In genomic region chr13:108304170-108305068, GRCh38 we compare ENCODE assay signal across 2 cellular contexts.
TF ChIP-seq lines count a peak whose summit lies in the region.

No MANE protein-coding gene starts in this region.

TF ChIP-seq in K562, 482 proteins besides CTCF, POLR2A, EP300 and RAD21:
- TF ChIP-seq ZBTB33 (CRISPR knock-in tag; IDR thresholded peaks at IDR 0.05): no peak
- TF ChIP-seq, protein P1, sequence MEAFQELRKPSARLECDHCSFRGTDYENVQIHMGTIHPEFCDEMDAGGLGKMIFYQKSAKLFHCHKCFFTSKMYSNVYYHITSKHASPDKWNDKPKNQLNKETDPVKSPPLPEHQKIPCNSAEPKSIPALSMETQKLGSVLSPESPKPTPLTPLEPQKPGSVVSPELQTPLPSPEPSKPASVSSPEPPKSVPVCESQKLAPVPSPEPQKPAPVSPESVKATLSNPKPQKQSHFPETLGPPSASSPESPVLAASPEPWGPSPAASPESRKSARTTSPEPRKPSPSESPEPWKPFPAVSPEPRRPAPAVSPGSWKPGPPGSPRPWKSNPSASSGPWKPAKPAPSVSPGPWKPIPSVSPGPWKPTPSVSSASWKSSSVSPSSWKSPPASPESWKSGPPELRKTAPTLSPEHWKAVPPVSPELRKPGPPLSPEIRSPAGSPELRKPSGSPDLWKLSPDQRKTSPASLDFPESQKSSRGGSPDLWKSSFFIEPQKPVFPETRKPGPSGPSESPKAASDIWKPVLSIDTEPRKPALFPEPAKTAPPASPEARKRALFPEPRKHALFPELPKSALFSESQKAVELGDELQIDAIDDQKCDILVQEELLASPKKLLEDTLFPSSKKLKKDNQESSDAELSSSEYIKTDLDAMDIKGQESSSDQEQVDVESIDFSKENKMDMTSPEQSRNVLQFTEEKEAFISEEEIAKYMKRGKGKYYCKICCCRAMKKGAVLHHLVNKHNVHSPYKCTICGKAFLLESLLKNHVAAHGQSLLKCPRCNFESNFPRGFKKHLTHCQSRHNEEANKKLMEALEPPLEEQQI (IDR thresholded peaks at IDR 0.05): no peak
- no peak for TF ChIP-seq ZNF408 (CRISPR knock-in tag; IDR thresholded peaks at IDR 0.05; ENCODE audit: low read depth)
- no peak for TF ChIP-seq PCBP1 (IDR thresholded peaks at IDR 0.05; ENCODE audit: low read depth, low read length, poor library complexity, severe bottlenecking)
- TF ChIP-seq KLF10 (CRISPR knock-in tag; IDR thresholded peaks at IDR 0.05): no peak
- TF ChIP-seq, protein P2, sequence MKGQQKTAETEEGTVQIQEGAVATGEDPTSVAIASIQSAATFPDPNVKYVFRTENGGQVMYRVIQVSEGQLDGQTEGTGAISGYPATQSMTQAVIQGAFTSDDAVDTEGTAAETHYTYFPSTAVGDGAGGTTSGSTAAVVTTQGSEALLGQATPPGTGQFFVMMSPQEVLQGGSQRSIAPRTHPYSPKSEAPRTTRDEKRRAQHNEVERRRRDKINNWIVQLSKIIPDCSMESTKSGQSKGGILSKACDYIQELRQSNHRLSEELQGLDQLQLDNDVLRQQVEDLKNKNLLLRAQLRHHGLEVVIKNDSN (CRISPR knock-in tag; IDR thresholded peaks at IDR 0.05): no peak
- TF ChIP-seq PHF21A (IDR thresholded peaks at IDR 0.05; ENCODE audit: borderline replicate concordance, low read depth): no peak
- no peak for TF ChIP-seq MCM7 (IDR thresholded peaks at IDR 0.05)
- no peak for TF ChIP-seq FOXK1 (CRISPR knock-in tag; IDR thresholded peaks at IDR 0.05; ENCODE audit: borderline replicate concordance)
- no peak for TF ChIP-seq DDX20 (tag; IDR thresholded peaks at IDR 0.05; ENCODE audit: low read depth)
- TF ChIP-seq ILF3 (IDR thresholded peaks at IDR 0.05; ENCODE audit: borderline replicate concordance): no peak
- TF ChIP-seq, protein P3, sequence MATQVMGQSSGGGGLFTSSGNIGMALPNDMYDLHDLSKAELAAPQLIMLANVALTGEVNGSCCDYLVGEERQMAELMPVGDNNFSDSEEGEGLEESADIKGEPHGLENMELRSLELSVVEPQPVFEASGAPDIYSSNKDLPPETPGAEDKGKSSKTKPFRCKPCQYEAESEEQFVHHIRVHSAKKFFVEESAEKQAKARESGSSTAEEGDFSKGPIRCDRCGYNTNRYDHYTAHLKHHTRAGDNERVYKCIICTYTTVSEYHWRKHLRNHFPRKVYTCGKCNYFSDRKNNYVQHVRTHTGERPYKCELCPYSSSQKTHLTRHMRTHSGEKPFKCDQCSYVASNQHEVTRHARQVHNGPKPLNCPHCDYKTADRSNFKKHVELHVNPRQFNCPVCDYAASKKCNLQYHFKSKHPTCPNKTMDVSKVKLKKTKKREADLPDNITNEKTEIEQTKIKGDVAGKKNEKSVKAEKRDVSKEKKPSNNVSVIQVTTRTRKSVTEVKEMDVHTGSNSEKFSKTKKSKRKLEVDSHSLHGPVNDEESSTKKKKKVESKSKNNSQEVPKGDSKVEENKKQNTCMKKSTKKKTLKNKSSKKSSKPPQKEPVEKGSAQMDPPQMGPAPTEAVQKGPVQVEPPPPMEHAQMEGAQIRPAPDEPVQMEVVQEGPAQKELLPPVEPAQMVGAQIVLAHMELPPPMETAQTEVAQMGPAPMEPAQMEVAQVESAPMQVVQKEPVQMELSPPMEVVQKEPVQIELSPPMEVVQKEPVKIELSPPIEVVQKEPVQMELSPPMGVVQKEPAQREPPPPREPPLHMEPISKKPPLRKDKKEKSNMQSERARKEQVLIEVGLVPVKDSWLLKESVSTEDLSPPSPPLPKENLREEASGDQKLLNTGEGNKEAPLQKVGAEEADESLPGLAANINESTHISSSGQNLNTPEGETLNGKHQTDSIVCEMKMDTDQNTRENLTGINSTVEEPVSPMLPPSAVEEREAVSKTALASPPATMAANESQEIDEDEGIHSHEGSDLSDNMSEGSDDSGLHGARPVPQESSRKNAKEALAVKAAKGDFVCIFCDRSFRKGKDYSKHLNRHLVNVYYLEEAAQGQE (CRISPR knock-in tag; IDR thresholded peaks at IDR 0.05; ENCODE audit: low read depth): no peak
- no peak for TF ChIP-seq CSDE1 (IDR thresholded peaks at IDR 0.05)
- no peak for TF ChIP-seq PHB2 (IDR thresholded peaks at IDR 0.05; ENCODE audit: low read depth)
- TF ChIP-seq, protein P4, sequence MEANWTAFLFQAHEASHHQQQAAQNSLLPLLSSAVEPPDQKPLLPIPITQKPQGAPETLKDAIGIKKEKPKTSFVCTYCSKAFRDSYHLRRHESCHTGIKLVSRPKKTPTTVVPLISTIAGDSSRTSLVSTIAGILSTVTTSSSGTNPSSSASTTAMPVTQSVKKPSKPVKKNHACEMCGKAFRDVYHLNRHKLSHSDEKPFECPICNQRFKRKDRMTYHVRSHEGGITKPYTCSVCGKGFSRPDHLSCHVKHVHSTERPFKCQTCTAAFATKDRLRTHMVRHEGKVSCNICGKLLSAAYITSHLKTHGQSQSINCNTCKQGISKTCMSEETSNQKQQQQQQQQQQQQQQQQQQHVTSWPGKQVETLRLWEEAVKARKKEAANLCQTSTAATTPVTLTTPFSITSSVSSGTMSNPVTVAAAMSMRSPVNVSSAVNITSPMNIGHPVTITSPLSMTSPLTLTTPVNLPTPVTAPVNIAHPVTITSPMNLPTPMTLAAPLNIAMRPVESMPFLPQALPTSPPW (CRISPR knock-in tag; IDR thresholded peaks at IDR 0.05): no peak
- TF ChIP-seq RBM34 (IDR thresholded peaks at IDR 0.05; ENCODE audit: borderline replicate concordance, insufficient read depth, low read length): no peak

TF ChIP-seq in HepG2, 621 proteins besides CTCF, POLR2A, EP300 and RAD21:
- TF ChIP-seq TEAD3 (CRISPR knock-in tag; optimal IDR thresholded peaks at IDR 0.05; ENCODE audit: borderline replicate concordance) (peak; percentile 21), ZNF644 (CRISPR knock-in tag; IDR thresholded peaks at IDR 0.05; ENCODE audit: low read depth) (no peak)
